In genomic region chr19:29714953-29715694, GRCh38 we compare ENCODE assay signal across 8 cellular contexts. TPM values are rescaled to one million over a fixed set of nuclear protein-coding genes. Genes with fewer than 3 reads are reported as not detected.
DNase-seq lines count a peak whose midpoint lies in the region; ATAC-seq and TF ChIP-seq lines count a peak whose summit lies in the region.

TSS of gene C19orf12 (minus strand) at chr19:29715261. CDS start at chr19:29708413, 6,848 bp downstream.

- H2AFZ ChIP-seq in neural cell (ENCODE audit: low read depth, low read length) = peak within 1 kb of the TSS; percentile 94

- H4K20me1 ChIP-seq in neural cell (ENCODE audit: insufficient read depth) = no peaks in the 10 kb centered on the region

- peaks cover 8% of the 10 kb centered on the region for H3K79me2 ChIP-seq in neural cell (replicated peaks; ENCODE audit: insufficient read depth, low read length)

- no peak for TF ChIP-seq RAD21 in neural cell (conservative IDR thresholded peaks at IDR 0.05)

- POLR2A ChIA-PET in Panc1 (lab: Charles Lee) = interaction anchor here (0.6 kb wide), 1 partner anchor 42 kb away, joined by 4 read pairs; no protein-coding TSS in a partner anchor

- H3K4me2 ChIP-seq in neural cell (ENCODE audit: low read length) = peak within 1 kb of the TSS; percentile 82

- H3K4me3 ChIP-seq in Panc1 (ENCODE audit: low read depth in 2 of 2, low read length in 2 of 2) (peak within 1 kb of the TSS; percentile 76 to 78), foreskin fibroblast (ENCODE audit: low read depth in 1 of 2, low read length in 2 of 2) (peak within 1 kb of the TSS; percentile 81 to 90), neural cell (ENCODE audit: low read length) (peak within 1 kb of the TSS; percentile 78)

- ATAC-seq in GM19324 (IDR thresholded peaks at IDR 0.05; ENCODE audit: low FRiP score, unreplicated experiment) (peak; percentile 84), HG03442 (IDR thresholded peaks at IDR 0.05; ENCODE audit: unreplicated experiment) (peak; percentile 68), Panc1 (peak; percentile 88)

- H3K27ac ChIP-seq in Panc1 (ENCODE audit: low read length) (peak within 1 kb of the TSS; percentile 96), neural cell (ENCODE audit: low read length) (peak within 1 kb of the TSS; percentile 71), temporal lobe (ENCODE audit: low read depth, low read length) (peak within 1 kb of the TSS; percentile 76)

- DNase-seq in CD1c-positive myeloid dendritic cell (ENCODE audit: extremely low spot score) = peak; percentile 65
- no peak for DNase-seq in Panc1 (ENCODE audit: low read depth, low spot score)
- peak; percentile 85 for DNase-seq in activated effector memory CD4-positive, alpha-beta T cell treated with anti-CD3 and anti-CD28 coated beads, Interleukin-2, amount 50 U/mL, for 16 hours
- DNase-seq in foreskin fibroblast = peak; percentile 25 to 73

- no peaks in the 10 kb centered on the region for H3K36me3 ChIP-seq in Panc1 (ENCODE audit: control insufficient read depth, insufficient read depth, low read length)
- H3K36me3 ChIP-seq in neural cell (ENCODE audit: insufficient read depth, low read length) = no peaks in the 10 kb centered on the region

- intact Hi-C loops in Panc1 (cut with micrococcal nuclease; ENCODE audit: unreplicated experiment) = no loop called here

- H3K9me3 ChIP-seq in Panc1 (ENCODE audit: control insufficient read depth, insufficient read depth, low read depth, low read length) = no peaks in the 10 kb centered on the region
- H3K9me3 ChIP-seq in neural cell (ENCODE audit: low read length) = no peaks in the 10 kb centered on the region

- H3K9ac ChIP-seq in neural cell (ENCODE audit: low read length) = peak within 1 kb of the TSS; percentile 85

- H3F3A ChIP-seq in neural cell (ENCODE audit: insufficient read depth, low read length, poor library complexity, severe bottlenecking) = peaks cover 5% of the 10 kb centered on the region

- H3K9me2 ChIP-seq in neural cell (ENCODE audit: insufficient read depth, low read length) = no peaks in the 10 kb centered on the region

- no peaks in the 10 kb centered on the region for H3K27me3 ChIP-seq in Panc1 (ENCODE audit: control insufficient read depth, insufficient read depth, low read length)
- H3K27me3 ChIP-seq in neural cell (ENCODE audit: insufficient read depth, low read depth, low read length) = no peaks in the 10 kb centered on the region

- TF ChIP-seq CTCF in Panc1 (IDR thresholded peaks at IDR 0.05) (no peak), foreskin fibroblast (IDR thresholded peaks at IDR 0.05; ENCODE audit: low read depth, low read length) (no peak), neural cell (IDR thresholded peaks at IDR 0.05; ENCODE audit: poor library complexity, severe bottlenecking) (no peak)

- in situ Hi-C loops in Panc1 (cut with HindIII; ENCODE audit: low pct_unique_long_range_greater_than_20kb, low sequenced_read_pairs) = no loop called here

- H3K4me1 ChIP-seq in Panc1 (ENCODE audit: control insufficient read depth, insufficient read depth, low read length) = peaks cover 15% of the 10 kb centered on the region

- no peak for TF ChIP-seq EP300 in neural cell (conservative IDR thresholded peaks at IDR 0.05; ENCODE audit: poor library complexity, severe bottlenecking)

- BruUV-seq in Panc1 (replicated peaks; lab: Mats Ljungman, UMichigan) = no TSS peak

- CTCF ChIA-PET in Panc1 (lab: Charles Lee) = no interaction called here

TF ChIP-seq in neural cell, 6 proteins besides CTCF, POLR2A, EP300 and RAD21:
- TF ChIP-seq EZH2 (IDR thresholded peaks at IDR 0.05; ENCODE audit: borderline replicate concordance, insufficient read depth, low read length, poor library complexity, severe bottlenecking) (no peak), TAF1 (IDR thresholded peaks at IDR 0.05; ENCODE audit: low read depth) (no peak), POLR2AphosphoS5 (IDR thresholded peaks at IDR 0.05) (peak; percentile 61), MXI1 (conservative IDR thresholded peaks at IDR 0.05; ENCODE audit: poor library complexity, severe bottlenecking) (peak; percentile 87), SMC3 (conservative IDR thresholded peaks at IDR 0.05; ENCODE audit: poor library complexity) (peak; percentile 16), REST (IDR thresholded peaks at IDR 0.05; ENCODE audit: borderline replicate concordance) (peak; percentile 41)
TF ChIP-seq in neural cell: peak in this region for 4.

RNA-seq across cellular contexts. Expression of gene C19orf12, which starts in this region (rescaled TPM):
- total RNA-seq in Panc1 (2021; ENCODE audit: unreplicated experiment) (43.4 TPM), temporal lobe (35.9 TPM)
- polyA plus RNA-seq in Panc1 (2012; ENCODE audit: insufficient read length) = 46.7 TPM
- polyA plus RNA-seq in neural cell = 77.0 and 83.8 TPM in 2 replicates
- 57.2 and 60.9 TPM in 2 replicates for polyA minus RNA-seq in neural cell
